ENCODE assay signal across 37 cellular contexts in genomic region chr1:188889166-188889565, GRCh38.
"Had no signal": no experiment of that assay in that cellular context is flagged by ENCODE, and none has a peak within 500 bp of the region (broad histone marks: within the 10 kb centered on the region; RNA-seq: fewer than 3 reads in every experiment).

No MANE protein-coding gene starts in this region.

- H3K27ac ChIP-seq: adrenal gland, ascending aorta, body of pancreas, brain microvascular endothelial cell, breast epithelium, cardiac muscle cell had no signal

- H3K4me1 Mint-ChIP-seq: activated naive CD4-positive, alpha-beta T cell treated with anti-CD3 and anti-CD28 coated beads, Interleukin-2, amount 10 ng/mL, durations not matched to agents 7 days and 5 days; activated naive CD4-positive, alpha-beta T cell treated with anti-CD3 and anti-CD28 coated beads, Interleukin-2, amount 50 U/mL, for 24 hours; activated naive CD8-positive, alpha-beta T cell treated with anti-CD3 and anti-CD28 coated beads for 36 hours; activated naive CD8-positive, alpha-beta T cell treated with anti-CD3 and anti-CD28 coated beads, Interleukin-2, amount 10 ng/mL, durations not matched to agents 7 days and 5 days; activated naive CD8-positive, alpha-beta T cell treated with anti-CD3 and anti-CD28 coated beads, Interleukin-2, amount 50 U/mL, for 24 hours; activated T-helper 17 cell treated with anti-CD3 and anti-CD28 coated beads, Interleukin-2, amount 50 U/mL, for 72 hours; brain; central memory CD8-positive, alpha-beta T cell had no signal

- H3K9me3 Mint-ChIP-seq: activated T-helper 1 cell treated with anti-CD3 and anti-CD28 coated beads, Interleukin-12 subunit alpha, Interleukin-12 subunit beta, Interleukin-2, Interleukin-4 antibody, amounts not matched to agents 30 ng/mL and 10 ng/mL and 1 ng/mL, durations not matched to agents 14 hours and 24 hours and 36 hours; brain had no signal

- H3K4me1 ChIP-seq: adrenal gland, ascending aorta, body of pancreas, breast epithelium had no signal

- H3K9me3 ChIP-seq: adrenal gland, ascending aorta, body of pancreas, breast epithelium had no signal

- H3K27me3 Mint-ChIP-seq: activated naive CD4-positive, alpha-beta T cell treated with anti-CD3 and anti-CD28 coated beads, Interleukin-2, amount 10 ng/mL, durations not matched to agents 7 days and 5 days; activated naive CD4-positive, alpha-beta T cell treated with anti-CD3 and anti-CD28 coated beads, Interleukin-2, amount 50 U/mL, for 24 hours; activated naive CD8-positive, alpha-beta T cell; activated naive CD8-positive, alpha-beta T cell treated with anti-CD3 and anti-CD28 coated beads for 36 hours; activated naive CD8-positive, alpha-beta T cell treated with anti-CD3 and anti-CD28 coated beads, Interleukin-2, amount 10 ng/mL, durations not matched to agents 7 days and 5 days; activated naive CD8-positive, alpha-beta T cell treated with anti-CD3 and anti-CD28 coated beads, Interleukin-2, amount 50 U/mL, for 24 hours; activated T-cell treated with anti-CD3 and anti-CD28 coated beads, Interleukin-2, amount 50 U/mL, for 24 hours; activated T-helper 17 cell treated with anti-CD3 and anti-CD28 coated beads, Interleukin-2, amount 50 U/mL, for 72 hours; central memory CD8-positive, alpha-beta T cell had no signal

- H3K4me3 Mint-ChIP-seq: activated naive CD4-positive, alpha-beta T cell treated with anti-CD3 and anti-CD28 coated beads for 36 hours; activated naive CD4-positive, alpha-beta T cell treated with anti-CD3 and anti-CD28 coated beads, Interleukin-2, amount 10 ng/mL, durations not matched to agents 7 days and 5 days; activated naive CD4-positive, alpha-beta T cell treated with anti-CD3 and anti-CD28 coated beads, Interleukin-2, amount 50 U/mL, for 24 hours; activated naive CD8-positive, alpha-beta T cell; activated naive CD8-positive, alpha-beta T cell treated with anti-CD3 and anti-CD28 coated beads for 36 hours; activated naive CD8-positive, alpha-beta T cell treated with anti-CD3 and anti-CD28 coated beads, Interleukin-2, amount 10 ng/mL, durations not matched to agents 7 days and 5 days; activated naive CD8-positive, alpha-beta T cell treated with anti-CD3 and anti-CD28 coated beads, Interleukin-2, amount 50 U/mL, for 24 hours; activated T-cell treated with anti-CD3 and anti-CD28 coated beads, Interleukin-2, amount 50 U/mL, for 24 hours; activated T-cell treated with anti-CD3 and anti-CD28 coated beads, Interleukin-2, amount 50 U/mL, for 4 hours; activated T-cell treated with anti-CD3 and anti-CD28 coated beads, Interleukin-2, amount 50 U/mL, for 72 hours; activated T-helper 1 cell treated with anti-CD3 and anti-CD28 coated beads, Interleukin-12 subunit alpha, Interleukin-12 subunit beta, Interleukin-2, Interleukin-4 antibody, amounts not matched to agents 30 ng/mL and 10 ng/mL and 1 ng/mL, durations not matched to agents 14 hours and 24 hours and 36 hours; activated T-helper 17 cell treated with anti-CD3 and anti-CD28 coated beads, Interleukin-2, amount 50 U/mL, for 72 hours; brain; central memory CD8-positive, alpha-beta T cell had no signal

- H3K27ac Mint-ChIP-seq: activated naive CD4-positive, alpha-beta T cell treated with anti-CD3 and anti-CD28 coated beads for 36 hours; activated naive CD4-positive, alpha-beta T cell treated with anti-CD3 and anti-CD28 coated beads, Interleukin-2, amount 10 ng/mL, durations not matched to agents 7 days and 5 days; activated naive CD4-positive, alpha-beta T cell treated with anti-CD3 and anti-CD28 coated beads, Interleukin-2, amount 50 U/mL, for 24 hours; activated naive CD4-positive, alpha-beta T cell treated with anti-CD3 and anti-CD28 coated beads, Interleukin-2, amount 50 U/mL, for 72 hours; activated naive CD8-positive, alpha-beta T cell; activated naive CD8-positive, alpha-beta T cell treated with anti-CD3 and anti-CD28 coated beads for 36 hours; activated naive CD8-positive, alpha-beta T cell treated with anti-CD3 and anti-CD28 coated beads, Interleukin-2, amount 10 ng/mL, durations not matched to agents 7 days and 5 days; activated naive CD8-positive, alpha-beta T cell treated with anti-CD3 and anti-CD28 coated beads, Interleukin-2, amount 50 U/mL, for 24 hours; activated T-cell treated with anti-CD3 and anti-CD28 coated beads, Interleukin-2, amount 50 U/mL, for 24 hours; activated T-cell treated with anti-CD3 and anti-CD28 coated beads, Interleukin-2, amount 50 U/mL, for 72 hours; activated T-helper 1 cell treated with anti-CD3 and anti-CD28 coated beads, Interleukin-12 subunit alpha, Interleukin-12 subunit beta, Interleukin-2, Interleukin-4 antibody, amounts not matched to agents 30 ng/mL and 10 ng/mL and 1 ng/mL, durations not matched to agents 14 hours and 24 hours and 36 hours; activated T-helper 17 cell treated with anti-CD3 and anti-CD28 coated beads, Interleukin-2, amount 50 U/mL, for 72 hours; activated T-helper 2 cell treated with anti-CD3 and anti-CD28 coated beads, Interferon-gamma antibody, Interleukin-2, Interleukin-4, amounts not matched to agents 10 μg/mL and 5 μg/mL and 100 μg/mL, durations not matched to agents 14 hours and 24 hours and 36 hours; brain had no signal

- H3K27me3 ChIP-seq: adrenal gland, ascending aorta, body of pancreas, brain microvascular endothelial cell, breast epithelium, cardiac muscle cell had no signal

- H3K36me3 Mint-ChIP-seq: activated naive CD4-positive, alpha-beta T cell treated with anti-CD3 and anti-CD28 coated beads, Interleukin-2, amount 10 ng/mL, durations not matched to agents 7 days and 5 days; activated naive CD4-positive, alpha-beta T cell treated with anti-CD3 and anti-CD28 coated beads, Interleukin-2, amount 50 U/mL, for 24 hours; activated naive CD8-positive, alpha-beta T cell; activated naive CD8-positive, alpha-beta T cell treated with anti-CD3 and anti-CD28 coated beads for 36 hours; activated naive CD8-positive, alpha-beta T cell treated with anti-CD3 and anti-CD28 coated beads, Interleukin-2, amount 10 ng/mL, durations not matched to agents 7 days and 5 days; brain had no signal

- DNase-seq: activated effector memory CD4-positive, alpha-beta T cell treated with anti-CD3 and anti-CD28 coated beads, Interleukin-2, amount 50 U/mL, for 16 hours; activated effector memory CD4-positive, alpha-beta T cell treated with Interleukin-2 at 50 U/mL for 16 hours; activated gamma-delta T cell; activated gamma-delta T cell treated with Interleukin-2 at 50 U/mL for 16 hours; activated naive CD4-positive, alpha-beta T cell; activated naive CD4-positive, alpha-beta T cell treated with anti-CD3 and anti-CD28 coated beads for 36 hours; activated naive CD4-positive, alpha-beta T cell treated with anti-CD3 and anti-CD28 coated beads, Interleukin-2, amount 10 ng/mL, durations not matched to agents 7 days and 5 days; activated naive CD4-positive, alpha-beta T cell treated with anti-CD3 and anti-CD28 coated beads, Interleukin-2, amount 50 U/mL, for 16 hours; activated naive CD4-positive, alpha-beta T cell treated with Interleukin-2 at 50 U/mL for 16 hours; activated naive CD8-positive, alpha-beta T cell treated with anti-CD3 and anti-CD28 coated beads for 36 hours; activated naive CD8-positive, alpha-beta T cell treated with anti-CD3 and anti-CD28 coated beads, Interleukin-2, amount 10 ng/mL, durations not matched to agents 7 days and 5 days; activated naive CD8-positive, alpha-beta T cell treated with anti-CD3 and anti-CD28 coated beads, Interleukin-2, amount 50 U/mL, for 24 hours; activated T-cell treated with anti-CD3 and anti-CD28 coated beads, Interleukin-2, amount 50 U/mL, for 1 hour; activated T-cell treated with anti-CD3 and anti-CD28 coated beads, Interleukin-2, amount 50 U/mL, for 24 hours; activated T-cell treated with anti-CD3 and anti-CD28 coated beads, Interleukin-2, amount 50 U/mL, for 4 hours; activated T-cell treated with anti-CD3 and anti-CD28 coated beads, Interleukin-2, amount 50 U/mL, for 48 hours; activated T-cell treated with anti-CD3 and anti-CD28 coated beads, Interleukin-2, amount 50 U/mL, for 72 hours; adrenal gland; amniotic stem cell; anterior cingulate cortex; aorta; body of pancreas; brain microvascular endothelial cell; caudate nucleus; central memory CD4-positive, alpha-beta T cell; cerebellar nuclear complex had no signal

- H3K4me3 ChIP-seq: adrenal gland, ascending aorta, body of pancreas, breast epithelium, cardiac muscle cell had no signal

- H3K36me3 ChIP-seq: adrenal gland, ascending aorta, brain microvascular endothelial cell, breast epithelium, cardiac muscle cell had no signal

- ATAC-seq: activated naive CD4-positive, alpha-beta T cell treated with anti-CD3 and anti-CD28 coated beads, Interleukin-2, amount 50 U/mL, for 72 hours; activated naive CD8-positive, alpha-beta T cell treated with anti-CD3 and anti-CD28 coated beads, Interleukin-2, amount 50 U/mL, for 24 hours; activated T-cell treated with anti-CD3 and anti-CD28 coated beads, Interleukin-2, amount 50 U/mL, for 4 hours; activated T-cell treated with anti-CD3 and anti-CD28 coated beads, Interleukin-2, amount 50 U/mL, for 72 hours; activated T-helper 17 cell treated with anti-CD3 and anti-CD28 coated beads, Interleukin-2, amount 50 U/mL, for 72 hours; body of pancreas had no signal
